In genomic region chr11:67272327-67273259, GRCh38 we compare ENCODE assay signal across 10 cellular contexts. TPM values are rescaled to one million over a fixed set of nuclear protein-coding genes. Genes with fewer than 3 reads are reported as not detected.
A peak's percentile ranks its signal among the peaks of the same experiment; 100 is the strongest.
DNase-seq lines count a peak whose midpoint lies in the region; ATAC-seq and TF ChIP-seq lines count a peak whose summit lies in the region.
"Had no signal": no experiment of that assay in that cellular context is flagged by ENCODE, and none has a peak within 500 bp of the region (broad histone marks: within the 10 kb centered on the region; RNA-seq: fewer than 3 reads in every experiment).

No MANE protein-coding gene starts in this region.

- H3K27me3 Mint-ChIP-seq in activated CD4-positive, alpha-beta memory T cell treated with anti-CD3 and anti-CD28 coated beads for 36 hours = no peaks in the 10 kb centered on the region

- TF ChIP-seq POLR2A in GM18505 (IDR thresholded peaks at IDR 0.05; ENCODE audit: borderline replicate concordance, extremely low read depth, insufficient read depth, insufficient read length) = peak; percentile 33

- H3K4me3 Mint-ChIP-seq in activated CD4-positive, alpha-beta memory T cell treated with anti-CD3 and anti-CD28 coated beads for 36 hours = peak overlapping the region; percentile 98
- peak overlapping the region; percentile 98 for H3K4me3 Mint-ChIP-seq in stimulated activated effector memory CD8-positive, alpha-beta T cell treated with anti-CD3 and anti-CD28 coated beads, Interleukin-12 subunit alpha, Interleukin-12 subunit beta, amount 100 ng/mL, for 72 hours

- peaks cover 86% of the 10 kb centered on the region for H3K4me1 Mint-ChIP-seq in activated CD4-positive, alpha-beta memory T cell treated with anti-CD3 and anti-CD28 coated beads for 36 hours (ENCODE audit: low read depth)
- peaks cover 98% of the 10 kb centered on the region for H3K4me1 Mint-ChIP-seq in stimulated activated effector memory CD8-positive, alpha-beta T cell treated with anti-CD3 and anti-CD28 coated beads, Interleukin-12 subunit alpha, Interleukin-12 subunit beta, amount 100 ng/mL, for 72 hours

- H3K27ac Mint-ChIP-seq in activated CD4-positive, alpha-beta memory T cell treated with anti-CD3 and anti-CD28 coated beads for 36 hours = peak overlapping the region; percentile 100
- peak overlapping the region; percentile 98 for H3K27ac Mint-ChIP-seq in stimulated activated effector memory CD8-positive, alpha-beta T cell treated with anti-CD3 and anti-CD28 coated beads, Interleukin-12 subunit alpha, Interleukin-12 subunit beta, amount 100 ng/mL, for 72 hours

- POLR2A ChIA-PET in activated CD4-positive, alpha-beta memory T cell treated with anti-CD3 and anti-CD28 coated beads for 36 hours (lab: Charles Lee) = interaction anchor here (0.6 to 7.8 kb wide), 10 partner anchors 8 to 215 kb away, joined by 3 to 72 read pairs (median 4); partner anchors contain the start of genes ANKRD13D, CLCF1 and PTPRCAP

- peaks cover 70% of the 10 kb centered on the region for H3K36me3 Mint-ChIP-seq in activated CD4-positive, alpha-beta memory T cell treated with anti-CD3 and anti-CD28 coated beads for 36 hours
- peaks cover 99% of the 10 kb centered on the region for H3K36me3 Mint-ChIP-seq in stimulated activated effector memory CD8-positive, alpha-beta T cell treated with anti-CD3 and anti-CD28 coated beads, Interleukin-12 subunit alpha, Interleukin-12 subunit beta, amount 100 ng/mL, for 72 hours

- CTCF ChIA-PET in activated CD4-positive, alpha-beta memory T cell treated with anti-CD3 and anti-CD28 coated beads for 36 hours (lab: Charles Lee) = interaction anchor here (0.8 to 3.8 kb wide), 11 partner anchors 8 to 1582 kb away, joined by 3 to 22 read pairs (median 4); partner anchors contain the start of genes ANKRD13D, POLD4 and SSH3

- H3K9me3 Mint-ChIP-seq in activated CD4-positive, alpha-beta memory T cell treated with anti-CD3 and anti-CD28 coated beads for 36 hours = no peaks in the 10 kb centered on the region
- no peaks in the 10 kb centered on the region for H3K9me3 Mint-ChIP-seq in stimulated activated effector memory CD8-positive, alpha-beta T cell treated with anti-CD3 and anti-CD28 coated beads, Interleukin-12 subunit alpha, Interleukin-12 subunit beta, amount 100 ng/mL, for 72 hours

- DNase-seq in activated CD4-positive, alpha-beta memory T cell treated with anti-CD3 and anti-CD28 coated beads for 36 hours = peak; percentile 69
- DNase-seq in cardiac septum (ENCODE audit: low spot score) = peak; percentile 74
- peak in 1 of 2 donors; percentile 69 for DNase-seq in stimulated activated effector memory CD8-positive, alpha-beta T cell treated with anti-CD3 and anti-CD28 coated beads, Interleukin-12 subunit alpha, Interleukin-12 subunit beta, amount 100 ng/mL, for 72 hours (ENCODE audit: low spot score in 2 of 2)
- no peak for DNase-seq in middle frontal gyrus (ENCODE audit: extremely low spot score, low spot score)
- DNase-seq in NCI-H128 (lab: John Stamatoyannopoulos, UW; ENCODE audit: unreplicated experiment) = no peak
- DNase-seq in HuH-7 (ENCODE audit: low spot score) = no peak

- intact Hi-C loops in activated CD4-positive, alpha-beta memory T cell treated with anti-CD3 and anti-CD28 coated beads for 36 hours (cut with micrococcal nuclease) = loop anchor here (5.0 kb wide), 2 partner anchors 215 to 235 kb away; partner anchors contain the start of genes CDK2AP2 and PITPNM1
- intact Hi-C loops in cardiac septum (cut with DNase I) = no loop called here

- ATAC-seq in GM18505 (IDR thresholded peaks at IDR 0.05; ENCODE audit: unreplicated experiment) (no peak), HG03520 (IDR thresholded peaks at IDR 0.05; ENCODE audit: unreplicated experiment) (no peak)
- ATAC-seq in stimulated activated effector memory CD8-positive, alpha-beta T cell treated with anti-CD3 and anti-CD28 coated beads, Interleukin-12 subunit alpha, Interleukin-12 subunit beta, amount 100 ng/mL, for 72 hours = peak; percentile 45
- ATAC-seq: body of pancreas, Panc1 had no signal

RNA-seq across cellular contexts. Expression of gene GRK2, which starts 6.3 kb away (rescaled TPM):
- total RNA-seq in activated CD4-positive, alpha-beta memory T cell treated with anti-CD3 and anti-CD28 coated beads for 36 hours = 100 to 1,000 TPM; 273 to 279 TPM
- total RNA-seq in cardiac septum = 43.1 TPM

RNA-seq across cellular contexts. Expression of gene ANKRD13D, which starts 16.5 kb away (rescaled TPM):
- total RNA-seq in activated CD4-positive, alpha-beta memory T cell treated with anti-CD3 and anti-CD28 coated beads for 36 hours = 10 to 100 TPM; 85.9 to 89.4 TPM
- total RNA-seq in cardiac septum = 20.0 TPM

RNA-seq across cellular contexts. Expression of gene SSH3, which starts 30.7 kb away (rescaled TPM):
- 10 to 100 TPM; 14.9 to 19.4 TPM for total RNA-seq in activated CD4-positive, alpha-beta memory T cell treated with anti-CD3 and anti-CD28 coated beads for 36 hours
- 22.3 TPM for total RNA-seq in cardiac septum

Comparison
In these comparisons a context has a peak if more than half of its experiments do, and no peak if none do; other contexts are left out.
1. DNase-seq: peak in activated CD4-positive, alpha-beta memory T cell treated with anti-CD3 and anti-CD28 coated beads for 36 hours (single experiment) and cardiac septum (single experiment); none in middle frontal gyrus (single experiment), NCI-H128 (single experiment) and HuH-7 (single experiment).